In genomic region chr6:20400476-20401402, GRCh38 we compare ENCODE assay signal across 1 cellular context.
TF ChIP-seq lines count a peak whose summit lies in the region.

No MANE protein-coding gene starts in this region.

TF ChIP-seq in HEK293, 187 proteins besides CTCF, POLR2A, EP300 and RAD21 (continued from another document and continues in another):
- TF ChIP-seq ZNF398 (tag by site-specific recombination; IDR thresholded peaks at IDR 0.05) = no peak
- no peak for TF ChIP-seq ZNF610 (tag by site-specific recombination; IDR thresholded peaks at IDR 0.05; ENCODE audit: borderline replicate concordance)
- TF ChIP-seq ZNF202 (tag by site-specific recombination; IDR thresholded peaks at IDR 0.05; ENCODE audit: borderline replicate concordance) = no peak
- no peak for TF ChIP-seq HOXC10 (CRISPR knock-in tag; IDR thresholded peaks at IDR 0.05)
- no peak for TF ChIP-seq ZSCAN5A (tag by site-specific recombination; IDR thresholded peaks at IDR 0.05)
- no peak for TF ChIP-seq ZNF148 (tag by site-specific recombination; IDR thresholded peaks at IDR 0.05; ENCODE audit: borderline replicate concordance)
- no peak for TF ChIP-seq ZNF16 (tag by site-specific recombination; IDR thresholded peaks at IDR 0.05; ENCODE audit: low read depth)
- TF ChIP-seq ZNF133 (tag by site-specific recombination; IDR thresholded peaks at IDR 0.05) = no peak
- TF ChIP-seq ZNF501 (tag by site-specific recombination; IDR thresholded peaks at IDR 0.05) = peak; percentile 49; the same call in 1 of the 2 replicates
- no peak for TF ChIP-seq ZNF658 (tag by site-specific recombination; IDR thresholded peaks at IDR 0.05)
- no peak for TF ChIP-seq ZNF37A (tag by site-specific recombination; IDR thresholded peaks at IDR 0.05)
- no peak; the same call in 1 of the 2 replicates for TF ChIP-seq ZNF391 (tag by site-specific recombination; IDR thresholded peaks at IDR 0.05; ENCODE audit: borderline replicate concordance, low read depth)
- peak; percentile 6; the same call in 1 of the 2 replicates for TF ChIP-seq ZNF449 (tag by site-specific recombination; IDR thresholded peaks at IDR 0.05)
- no peak for TF ChIP-seq ZNF433 (tag by site-specific recombination; IDR thresholded peaks at IDR 0.05; ENCODE audit: low read depth)
- TF ChIP-seq ZNF423 (tag by site-specific recombination; IDR thresholded peaks at IDR 0.05) = no peak
- TF ChIP-seq ZBTB8A (tag by site-specific recombination; IDR thresholded peaks at IDR 0.05) = peak; percentile 19; the same call in 1 of the 2 replicates
- no peak for TF ChIP-seq ZNF776 (tag by site-specific recombination; IDR thresholded peaks at IDR 0.05; ENCODE audit: borderline replicate concordance)
- no peak for TF ChIP-seq ZNF623 (tag by site-specific recombination; IDR thresholded peaks at IDR 0.05)
- TF ChIP-seq ZNF544 (tag by site-specific recombination; IDR thresholded peaks at IDR 0.05) = no peak
- no peak for TF ChIP-seq ZNF645 (tag by site-specific recombination; IDR thresholded peaks at IDR 0.05)
- TF ChIP-seq ZNF629 (tag by site-specific recombination; IDR thresholded peaks at IDR 0.05) = peak; percentile 87
- no peak; the same call in 1 of the 2 replicates for TF ChIP-seq PRDM4 (tag by site-specific recombination; IDR thresholded peaks at IDR 0.05)
- peak; percentile 44; the same call in 1 of the 2 replicates for TF ChIP-seq ZNF660 (tag by site-specific recombination; IDR thresholded peaks at IDR 0.05)
- no peak for TF ChIP-seq ZNF488 (tag by site-specific recombination; IDR thresholded peaks at IDR 0.05)
- no peak; the same call in 1 of the 2 replicates for TF ChIP-seq ZSCAN18 (tag by site-specific recombination; IDR thresholded peaks at IDR 0.05)
- no peak for TF ChIP-seq ZNF701 (tag by site-specific recombination; IDR thresholded peaks at IDR 0.05)
- TF ChIP-seq ZNF48 (tag by site-specific recombination; IDR thresholded peaks at IDR 0.05) = no peak
- TF ChIP-seq ZNF670 (tag by site-specific recombination; IDR thresholded peaks at IDR 0.05; ENCODE audit: low read depth) = no peak
- no peak for TF ChIP-seq ZBTB11 (tag by site-specific recombination; conservative IDR thresholded peaks at IDR 0.05; ENCODE audit: low read depth)
- no peak for TF ChIP-seq ZNF521 (tag by site-specific recombination; IDR thresholded peaks at IDR 0.05)
- TF ChIP-seq SETDB1 (IDR thresholded peaks at IDR 0.05; ENCODE audit: insufficient read length, low read length) = no peak
- TF ChIP-seq ZNF280C (tag by site-specific recombination; IDR thresholded peaks at IDR 0.05) = no peak
- no peak for TF ChIP-seq ZNF707 (tag by site-specific recombination; IDR thresholded peaks at IDR 0.05)
- TF ChIP-seq ZNF624 (tag by site-specific recombination; IDR thresholded peaks at IDR 0.05) = no peak
- no peak for TF ChIP-seq ZNF157 (tag by site-specific recombination; IDR thresholded peaks at IDR 0.05)
- TF ChIP-seq ZBTB1 (tag by site-specific recombination; IDR thresholded peaks at IDR 0.05) = no peak
- no peak for TF ChIP-seq SP2 (tag by site-specific recombination; IDR thresholded peaks at IDR 0.05)
- no peak for TF ChIP-seq ZIC2 (tag by site-specific recombination; IDR thresholded peaks at IDR 0.05)
- no peak for TF ChIP-seq MEIS1 (CRISPR knock-in tag; IDR thresholded peaks at IDR 0.05; ENCODE audit: borderline replicate concordance)
- no peak for TF ChIP-seq ZNF362 (tag by site-specific recombination; IDR thresholded peaks at IDR 0.05)
